1 cellular context compared by ENCODE assay signal in the genomic region with DNA sequence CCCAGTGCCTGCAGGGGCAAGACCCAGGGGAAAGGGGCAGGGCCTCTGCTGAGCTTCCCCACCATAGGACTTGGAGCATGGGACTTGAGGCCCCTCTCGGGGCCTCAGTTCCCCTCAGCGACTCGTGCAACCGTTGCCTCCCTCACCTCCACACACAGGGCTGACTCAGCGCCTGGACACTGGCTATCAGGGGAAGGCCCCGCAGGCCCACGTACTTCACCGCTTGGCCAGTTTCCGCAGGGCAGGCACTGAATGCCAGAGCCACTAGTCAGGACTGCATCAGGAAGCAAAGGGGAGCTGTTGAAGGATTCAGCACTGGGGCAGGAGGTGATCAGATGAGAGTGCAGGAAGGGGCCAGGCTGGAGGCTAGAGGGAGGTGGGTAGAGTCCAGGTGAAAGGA.
TF ChIP-seq lines count a peak whose summit lies in the region.

No MANE protein-coding gene starts in this region.

TF ChIP-seq in IMR-90, 13 proteins besides CTCF, POLR2A, EP300 and RAD21:
- TF ChIP-seq FOS (IDR thresholded peaks at IDR 0.05; ENCODE audit: low read depth, low read length) = peak; percentile 10; the same call in 1 of the 2 replicates
- peak; percentile 78 for TF ChIP-seq MAFK (IDR thresholded peaks at IDR 0.05; ENCODE audit: low read depth, low read length)
- no peak for TF ChIP-seq RCOR1 (IDR thresholded peaks at IDR 0.05; ENCODE audit: insufficient replicate concordance, low read length)
- TF ChIP-seq SMC3 (IDR thresholded peaks at IDR 0.05; ENCODE audit: low read depth, low read length) = 0 out of 2 replicates have a peak, but pooled peaks have one; percentile 9
- TF ChIP-seq, protein P1, sequence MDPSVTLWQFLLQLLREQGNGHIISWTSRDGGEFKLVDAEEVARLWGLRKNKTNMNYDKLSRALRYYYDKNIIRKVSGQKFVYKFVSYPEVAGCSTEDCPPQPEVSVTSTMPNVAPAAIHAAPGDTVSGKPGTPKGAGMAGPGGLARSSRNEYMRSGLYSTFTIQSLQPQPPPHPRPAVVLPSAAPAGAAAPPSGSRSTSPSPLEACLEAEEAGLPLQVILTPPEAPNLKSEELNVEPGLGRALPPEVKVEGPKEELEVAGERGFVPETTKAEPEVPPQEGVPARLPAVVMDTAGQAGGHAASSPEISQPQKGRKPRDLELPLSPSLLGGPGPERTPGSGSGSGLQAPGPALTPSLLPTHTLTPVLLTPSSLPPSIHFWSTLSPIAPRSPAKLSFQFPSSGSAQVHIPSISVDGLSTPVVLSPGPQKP (IDR thresholded peaks at IDR 0.05; ENCODE audit: borderline replicate concordance, low read depth, low read length) = no peak
- no peak for TF ChIP-seq RFX5 (IDR thresholded peaks at IDR 0.05; ENCODE audit: low read depth, low read length)
- TF ChIP-seq MAZ (IDR thresholded peaks at IDR 0.05; ENCODE audit: borderline replicate concordance, low read depth, low read length) = 0 out of 2 replicates have a peak, but pooled peaks have one; percentile 32
- TF ChIP-seq CEBPB (IDR thresholded peaks at IDR 0.05; ENCODE audit: low read depth, low read length) = no peak
TF ChIP-seq in IMR-90: peak in this region for 4.
